1 cellular context compared by ENCODE assay signal in the genomic region with DNA sequence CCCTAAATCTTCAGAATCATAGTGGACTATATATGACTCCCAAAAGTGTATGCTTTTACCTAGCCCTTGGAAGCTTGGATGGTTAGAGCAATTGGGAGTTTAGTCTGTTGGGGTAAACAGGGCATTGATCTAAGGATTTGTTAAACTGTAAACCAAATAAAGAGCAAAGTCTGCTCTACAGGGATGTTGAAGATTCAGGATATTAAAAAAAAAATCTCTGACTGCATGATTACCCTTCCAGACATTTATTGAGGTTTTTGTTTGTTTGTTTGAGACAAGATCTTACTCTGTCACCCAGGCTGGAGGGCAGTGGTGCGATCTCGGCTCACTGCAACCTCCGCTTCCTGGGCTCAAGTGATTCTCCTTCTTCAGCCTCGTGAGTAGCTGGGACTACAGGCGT.
TF ChIP-seq lines count a peak whose summit lies in the region.

No MANE protein-coding gene starts in this region.

TF ChIP-seq in A549, 52 proteins besides CTCF, POLR2A, EP300 and RAD21 (continued from another document):
- TF ChIP-seq, protein P1, sequence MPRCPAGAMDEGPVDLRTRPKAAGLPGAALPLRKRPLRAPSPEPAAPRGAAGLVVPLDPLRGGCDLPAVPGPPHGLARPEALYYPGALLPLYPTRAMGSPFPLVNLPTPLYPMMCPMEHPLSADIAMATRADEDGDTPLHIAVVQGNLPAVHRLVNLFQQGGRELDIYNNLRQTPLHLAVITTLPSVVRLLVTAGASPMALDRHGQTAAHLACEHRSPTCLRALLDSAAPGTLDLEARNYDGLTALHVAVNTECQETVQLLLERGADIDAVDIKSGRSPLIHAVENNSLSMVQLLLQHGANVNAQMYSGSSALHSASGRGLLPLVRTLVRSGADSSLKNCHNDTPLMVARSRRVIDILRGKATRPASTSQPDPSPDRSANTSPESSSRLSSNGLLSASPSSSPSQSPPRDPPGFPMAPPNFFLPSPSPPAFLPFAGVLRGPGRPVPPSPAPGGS (IDR thresholded peaks at IDR 0.05), result no peak
